In the genomic region with DNA sequence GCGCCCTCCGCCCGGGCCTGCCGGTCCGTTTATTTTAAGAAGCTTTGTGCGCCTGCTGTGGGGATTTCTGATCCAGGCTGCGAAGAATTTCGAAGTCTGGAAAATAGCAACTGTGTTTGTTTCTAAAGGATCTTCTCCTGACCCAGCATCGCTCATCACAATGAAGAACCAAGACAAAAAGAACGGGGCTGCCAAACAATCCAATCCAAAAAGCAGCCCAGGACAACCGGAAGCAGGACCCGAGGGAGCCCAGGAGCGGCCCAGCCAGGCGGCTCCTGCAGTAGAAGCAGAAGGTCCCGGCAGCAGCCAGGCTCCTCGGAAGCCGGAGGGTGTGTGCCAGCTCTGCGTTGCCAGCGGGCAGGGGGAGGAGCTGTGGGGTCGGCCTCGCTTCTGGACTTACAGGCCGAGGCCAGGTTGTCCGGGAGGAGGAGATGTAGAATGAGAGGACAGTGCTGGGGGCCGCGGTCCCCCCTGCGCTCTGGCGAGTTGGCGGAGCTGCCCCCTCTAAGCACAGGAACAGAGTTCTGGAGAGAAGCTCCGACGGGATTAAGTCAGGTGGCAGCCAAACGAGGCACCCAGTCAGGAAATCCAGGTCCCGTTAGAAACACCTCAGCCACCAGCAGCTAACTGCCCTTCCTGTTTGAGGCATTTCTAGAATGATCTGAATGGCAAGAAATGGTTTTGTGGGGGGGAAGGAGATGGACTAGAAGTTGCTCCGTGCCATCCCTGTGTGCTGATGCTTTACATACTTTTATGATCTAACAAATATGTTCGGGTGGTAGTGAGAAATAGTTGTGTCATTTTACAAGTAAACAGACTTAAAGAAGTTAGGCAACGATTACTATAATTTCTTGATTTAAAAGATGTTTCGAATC, we compare ENCODE assay signal across 8 cellular contexts.
DNase-seq lines count a peak whose midpoint lies in the region; ATAC-seq and TF ChIP-seq lines count a peak whose summit lies in the region.

No MANE protein-coding gene starts in this region.

- H3K36me3 Mint-ChIP-seq in T-helper 2 cell treated with Interferon-gamma antibody and Interleukin-4, amounts not matched to agents 5 μg/mL and 100 μg/mL, for 36 hours (ENCODE audit: low read depth): peaks cover 42% of the 10 kb centered on the region

- no peak for TF ChIP-seq CTCF in choroid plexus epithelial cell (conservative IDR thresholded peaks at IDR 0.05; ENCODE audit: low read depth, low read length)

- H3K27me3 Mint-ChIP-seq in T-helper 2 cell treated with Interferon-gamma antibody and Interleukin-4, amounts not matched to agents 5 μg/mL and 100 μg/mL, for 36 hours (ENCODE audit: low read depth): no peaks in the 10 kb centered on the region

- H3K4me3 Mint-ChIP-seq in T-helper 2 cell treated with Interferon-gamma antibody and Interleukin-4, amounts not matched to agents 5 μg/mL and 100 μg/mL, for 36 hours: peak overlapping the region; percentile 93

- DNase-seq in DMS79 treated with DMSO at 0.1 percent for 48 hours (lab: John Stamatoyannopoulos, UW) (peak; percentile 44), choroid plexus epithelial cell (ENCODE audit: low read depth) (peak; percentile 63)
- peak; percentile 28 for DNase-seq in T-helper 2 cell treated with Interferon-gamma antibody and Interleukin-4, amounts not matched to agents 5 μg/mL and 100 μg/mL, for 36 hours (ENCODE audit: low spot score)
- DNase-seq in stimulated activated CD4-positive, alpha-beta T cell treated with anti-CD3 and anti-CD28 coated beads, Interleukin-4, amount 100 ng/mL, for 4 hours: peak; percentile 10 to 32

- H3K27ac Mint-ChIP-seq in T-helper 2 cell treated with Interferon-gamma antibody and Interleukin-4, amounts not matched to agents 5 μg/mL and 100 μg/mL, for 36 hours: peak overlapping the region; percentile 92

- H3K4me3 ChIP-seq in choroid plexus epithelial cell (ENCODE audit: low read depth, low read length): peak overlapping the region; percentile 77

- H3K4me1 Mint-ChIP-seq in T-helper 2 cell treated with Interferon-gamma antibody and Interleukin-4, amounts not matched to agents 5 μg/mL and 100 μg/mL, for 36 hours (ENCODE audit: low read depth): peaks cover 34% of the 10 kb centered on the region

- H3K27ac ChIP-seq in layer of hippocampus (ENCODE audit: low read depth, low read length): peak overlapping the region; percentile 98

- H3K9me3 Mint-ChIP-seq in T-helper 2 cell treated with Interferon-gamma antibody and Interleukin-4, amounts not matched to agents 5 μg/mL and 100 μg/mL, for 36 hours: no peaks in the 10 kb centered on the region

- H3K27me3 ChIP-seq in layer of hippocampus (ENCODE audit: control insufficient read depth, insufficient read depth, low read length): no peaks in the 10 kb centered on the region

- ATAC-seq in HG02981 (IDR thresholded peaks at IDR 0.05; ENCODE audit: unreplicated experiment) (peak; percentile 13), HG02970 (IDR thresholded peaks at IDR 0.05; ENCODE audit: low FRiP score, unreplicated experiment) (no peak), HG02798 (IDR thresholded peaks at IDR 0.05; ENCODE audit: poor library complexity, unreplicated experiment) (no peak)
